ENCODE assay signal across 1 cellular context in genomic region chr1:9733160-9733789, GRCh38.
TF ChIP-seq lines count a peak whose summit lies in the region.

No MANE protein-coding gene starts in this region.

TF ChIP-seq in HEK293, 187 proteins besides CTCF, POLR2A, EP300 and RAD21:
- peak; percentile 82; the same call in 1 of the 2 replicates for TF ChIP-seq ZNF280D (tag by site-specific recombination; IDR thresholded peaks at IDR 0.05)
- peak; percentile 47; the same call in 1 of the 2 replicates for TF ChIP-seq TRIM28 (IDR thresholded peaks at IDR 0.05; ENCODE audit: borderline replicate concordance, low read length)
- TF ChIP-seq ZNF133 (tag by site-specific recombination; IDR thresholded peaks at IDR 0.05), result no peak
- no peak for TF ChIP-seq GLIS2 (tag by site-specific recombination; IDR thresholded peaks at IDR 0.05)
- TF ChIP-seq KLF1 (tag by site-specific recombination; IDR thresholded peaks at IDR 0.05), result no peak
